ENCODE assay signal across 1 cellular context in genomic region chr13:24180743-24181384, GRCh38.
TF ChIP-seq lines count a peak whose summit lies in the region.

No MANE protein-coding gene starts in this region.

TF ChIP-seq in IMR-90, 13 proteins besides CTCF, POLR2A, EP300 and RAD21:
- TF ChIP-seq MXI1 (IDR thresholded peaks at IDR 0.05; ENCODE audit: borderline replicate concordance, low read depth, low read length) (no peak), SMC3 (IDR thresholded peaks at IDR 0.05; ENCODE audit: low read depth, low read length) (no peak), NFE2L2 (IDR thresholded peaks at IDR 0.05; ENCODE audit: low read depth, low read length) (no peak), BHLHE40 (IDR thresholded peaks at IDR 0.05; ENCODE audit: low read depth, low read length) (no peak), ELK1 (IDR thresholded peaks at IDR 0.05; ENCODE audit: borderline replicate concordance, low read depth, low read length) (no peak), USF2 (IDR thresholded peaks at IDR 0.05; ENCODE audit: low read depth, low read length) (no peak)
